1 cellular context compared by ENCODE assay signal in genomic region chr5:1185652-1186350, GRCh38.
TF ChIP-seq lines count a peak whose summit lies in the region.

No MANE protein-coding gene starts in this region.

TF ChIP-seq in K562, 482 proteins besides CTCF, POLR2A, EP300 and RAD21 (continued from another document and continues in another):
- no peak for TF ChIP-seq HINFP (tag; conservative IDR thresholded peaks at IDR 0.05; ENCODE audit: low read depth)
- TF ChIP-seq BACH1 (tag; IDR thresholded peaks at IDR 0.05), result no peak
- no peak for TF ChIP-seq RAD51 (IDR thresholded peaks at IDR 0.05; ENCODE audit: borderline replicate concordance, low read depth)
- TF ChIP-seq ZNF507 (tag; conservative IDR thresholded peaks at IDR 0.05), result no peak
- TF ChIP-seq SAFB2 (IDR thresholded peaks at IDR 0.05; ENCODE audit: borderline replicate concordance, low read depth, low read length, severe bottlenecking), result no peak
- TF ChIP-seq HIVEP1 (CRISPR knock-in tag; IDR thresholded peaks at IDR 0.05), result no peak
- no peak for TF ChIP-seq TAF15 (IDR thresholded peaks at IDR 0.05; ENCODE audit: low read depth, low read length)
- peak; percentile 60; the same call in 1 of the 2 replicates for TF ChIP-seq PYGO2 (tag; IDR thresholded peaks at IDR 0.05)
- TF ChIP-seq ZNF184 (CRISPR knock-in tag; IDR thresholded peaks at IDR 0.05), result no peak
- peak; percentile 95 for TF ChIP-seq DMBX1 (CRISPR knock-in tag; IDR thresholded peaks at IDR 0.05; ENCODE audit: borderline replicate concordance)
- no peak for TF ChIP-seq ZNF785 (CRISPR knock-in tag; IDR thresholded peaks at IDR 0.05)
- TF ChIP-seq TEAD4 (IDR thresholded peaks at IDR 0.05; ENCODE audit: low read length), result peak; percentile 98
- TF ChIP-seq TEAD4 (CRISPR knock-in tag; IDR thresholded peaks at IDR 0.05; ENCODE audit: borderline replicate concordance), result no peak
- TF ChIP-seq, protein P1, sequence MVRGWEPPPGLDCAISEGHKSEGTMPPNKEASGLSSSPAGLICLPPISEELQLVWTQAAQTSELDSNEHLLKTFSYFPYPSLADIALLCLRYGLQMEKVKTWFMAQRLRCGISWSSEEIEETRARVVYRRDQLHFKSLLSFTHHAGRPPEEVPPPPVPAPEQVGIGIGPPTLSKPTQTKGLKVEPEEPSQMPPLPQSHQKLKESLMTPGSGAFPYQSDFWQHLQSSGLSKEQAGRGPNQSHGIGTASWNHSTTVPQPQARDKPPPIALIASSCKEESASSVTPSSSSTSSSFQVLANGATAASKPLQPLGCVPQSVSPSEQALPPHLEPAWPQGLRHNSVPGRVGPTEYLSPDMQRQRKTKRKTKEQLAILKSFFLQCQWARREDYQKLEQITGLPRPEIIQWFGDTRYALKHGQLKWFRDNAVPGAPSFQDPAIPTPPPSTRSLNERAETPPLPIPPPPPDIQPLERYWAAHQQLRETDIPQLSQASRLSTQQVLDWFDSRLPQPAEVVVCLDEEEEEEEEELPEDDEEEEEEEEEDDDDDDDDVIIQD (CRISPR knock-in tag; IDR thresholded peaks at IDR 0.05), result 0 out of 2 replicates have a peak, but pooled peaks have one; percentile 45
- no peak for TF ChIP-seq POLR2B (IDR thresholded peaks at IDR 0.05; ENCODE audit: low read depth, partially characterized antibody)
- no peak for TF ChIP-seq SIX5 (IDR thresholded peaks at IDR 0.05; ENCODE audit: borderline replicate concordance in 1 of 2, insufficient read depth in 1 of 2, low read depth in 1 of 2, low read length in 2 of 2)
- no peak for TF ChIP-seq TFAM (CRISPR knock-in tag; conservative IDR thresholded peaks at IDR 0.05)
- no peak for TF ChIP-seq ZNF75A (CRISPR knock-in tag; IDR thresholded peaks at IDR 0.05)
- TF ChIP-seq IFI16 (CRISPR knock-in tag; IDR thresholded peaks at IDR 0.05), result no peak
- TF ChIP-seq, protein P2, sequence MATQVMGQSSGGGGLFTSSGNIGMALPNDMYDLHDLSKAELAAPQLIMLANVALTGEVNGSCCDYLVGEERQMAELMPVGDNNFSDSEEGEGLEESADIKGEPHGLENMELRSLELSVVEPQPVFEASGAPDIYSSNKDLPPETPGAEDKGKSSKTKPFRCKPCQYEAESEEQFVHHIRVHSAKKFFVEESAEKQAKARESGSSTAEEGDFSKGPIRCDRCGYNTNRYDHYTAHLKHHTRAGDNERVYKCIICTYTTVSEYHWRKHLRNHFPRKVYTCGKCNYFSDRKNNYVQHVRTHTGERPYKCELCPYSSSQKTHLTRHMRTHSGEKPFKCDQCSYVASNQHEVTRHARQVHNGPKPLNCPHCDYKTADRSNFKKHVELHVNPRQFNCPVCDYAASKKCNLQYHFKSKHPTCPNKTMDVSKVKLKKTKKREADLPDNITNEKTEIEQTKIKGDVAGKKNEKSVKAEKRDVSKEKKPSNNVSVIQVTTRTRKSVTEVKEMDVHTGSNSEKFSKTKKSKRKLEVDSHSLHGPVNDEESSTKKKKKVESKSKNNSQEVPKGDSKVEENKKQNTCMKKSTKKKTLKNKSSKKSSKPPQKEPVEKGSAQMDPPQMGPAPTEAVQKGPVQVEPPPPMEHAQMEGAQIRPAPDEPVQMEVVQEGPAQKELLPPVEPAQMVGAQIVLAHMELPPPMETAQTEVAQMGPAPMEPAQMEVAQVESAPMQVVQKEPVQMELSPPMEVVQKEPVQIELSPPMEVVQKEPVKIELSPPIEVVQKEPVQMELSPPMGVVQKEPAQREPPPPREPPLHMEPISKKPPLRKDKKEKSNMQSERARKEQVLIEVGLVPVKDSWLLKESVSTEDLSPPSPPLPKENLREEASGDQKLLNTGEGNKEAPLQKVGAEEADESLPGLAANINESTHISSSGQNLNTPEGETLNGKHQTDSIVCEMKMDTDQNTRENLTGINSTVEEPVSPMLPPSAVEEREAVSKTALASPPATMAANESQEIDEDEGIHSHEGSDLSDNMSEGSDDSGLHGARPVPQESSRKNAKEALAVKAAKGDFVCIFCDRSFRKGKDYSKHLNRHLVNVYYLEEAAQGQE (CRISPR knock-in tag; IDR thresholded peaks at IDR 0.05; ENCODE audit: low read depth), result 0 out of 2 replicates have a peak, but pooled peaks have one; percentile 11
- TF ChIP-seq TGIF2 (CRISPR knock-in tag; IDR thresholded peaks at IDR 0.05), result no peak
- no peak for TF ChIP-seq NFATC3 (IDR thresholded peaks at IDR 0.05)
- peak in 1 of 2 experiments; percentile 63; a peak in 1 of 3 replicates for TF ChIP-seq CBX3 (IDR thresholded peaks at IDR 0.05; ENCODE audit: borderline replicate concordance in 1 of 2, low read length in 2 of 2)
- peak; percentile 75 for TF ChIP-seq BCL6 (CRISPR knock-in tag; IDR thresholded peaks at IDR 0.05)
- no peak for TF ChIP-seq ZNF561 (CRISPR knock-in tag; conservative IDR thresholded peaks at IDR 0.05)
- TF ChIP-seq HOXB6 (CRISPR knock-in tag; IDR thresholded peaks at IDR 0.05; ENCODE audit: borderline replicate concordance), result no peak
- no peak for TF ChIP-seq HNRNPK (IDR thresholded peaks at IDR 0.05; ENCODE audit: low read depth, low read length, poor library complexity, severe bottlenecking)
- TF ChIP-seq SIN3A (IDR thresholded peaks at IDR 0.05; ENCODE audit: borderline replicate concordance in 2 of 2, control insufficient read depth in 1 of 2, low read depth in 2 of 2, low read length in 2 of 2), result peak in 1 of 2 experiments; percentile 47; a peak in 1 of 4 replicates
- no peak for TF ChIP-seq CAMTA2 (CRISPR knock-in tag; conservative IDR thresholded peaks at IDR 0.05)
- no peak for TF ChIP-seq THRAP3 (IDR thresholded peaks at IDR 0.05; ENCODE audit: borderline replicate concordance)
- peak; percentile 92 for TF ChIP-seq PML (IDR thresholded peaks at IDR 0.05; ENCODE audit: low read length)
- TF ChIP-seq NCOA1 (IDR thresholded peaks at IDR 0.05; ENCODE audit: low read depth), result peak; percentile 81; the same call in 1 of the 2 replicates
- TF ChIP-seq CLOCK (CRISPR knock-in tag; IDR thresholded peaks at IDR 0.05; ENCODE audit: borderline replicate concordance), result 0 out of 2 replicates have a peak, but pooled peaks have one; percentile 64
- no peak for TF ChIP-seq FOXO4 (CRISPR knock-in tag; IDR thresholded peaks at IDR 0.05)
- no peak for TF ChIP-seq ZNF384 (IDR thresholded peaks at IDR 0.05; ENCODE audit: low read depth, low read length)
- TF ChIP-seq, protein P3, sequence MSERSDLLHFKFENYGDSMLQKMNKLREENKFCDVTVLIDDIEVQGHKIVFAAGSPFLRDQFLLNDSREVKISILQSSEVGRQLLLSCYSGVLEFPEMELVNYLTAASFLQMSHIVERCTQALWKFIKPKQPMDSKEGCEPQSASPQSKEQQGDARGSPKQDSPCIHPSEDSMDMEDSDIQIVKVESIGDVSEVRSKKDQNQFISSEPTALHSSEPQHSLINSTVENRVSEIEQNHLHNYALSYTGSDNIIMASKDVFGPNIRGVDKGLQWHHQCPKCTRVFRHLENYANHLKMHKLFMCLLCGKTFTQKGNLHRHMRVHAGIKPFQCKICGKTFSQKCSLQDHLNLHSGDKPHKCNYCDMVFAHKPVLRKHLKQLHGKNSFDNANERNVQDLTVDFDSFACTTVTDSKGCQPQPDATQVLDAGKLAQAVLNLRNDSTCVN (CRISPR knock-in tag; IDR thresholded peaks at IDR 0.05), result 0 out of 2 replicates have a peak, but pooled peaks have one; percentile 55
- no peak for TF ChIP-seq ZNF146 (CRISPR knock-in tag; IDR thresholded peaks at IDR 0.05; ENCODE audit: unreplicated experiment)
- TF ChIP-seq ZZZ3 (IDR thresholded peaks at IDR 0.05), result no peak
- no peak for TF ChIP-seq NCOA6 (IDR thresholded peaks at IDR 0.05)
- TF ChIP-seq RBM15 (IDR thresholded peaks at IDR 0.05; ENCODE audit: insufficient read depth, low read length), result no peak
- no peak for TF ChIP-seq PTRF (tag; IDR thresholded peaks at IDR 0.05)
- no peak for TF ChIP-seq CREB5 (CRISPR knock-in tag; IDR thresholded peaks at IDR 0.05)
- TF ChIP-seq ESRRB (CRISPR knock-in tag; IDR thresholded peaks at IDR 0.05; ENCODE audit: borderline replicate concordance), result no peak
- no peak for TF ChIP-seq THRB (CRISPR knock-in tag; conservative IDR thresholded peaks at IDR 0.05)
- TF ChIP-seq ZNF695 (CRISPR knock-in tag; IDR thresholded peaks at IDR 0.05), result 0 out of 2 replicates have a peak, but pooled peaks have one; percentile 69
- TF ChIP-seq, protein P4, sequence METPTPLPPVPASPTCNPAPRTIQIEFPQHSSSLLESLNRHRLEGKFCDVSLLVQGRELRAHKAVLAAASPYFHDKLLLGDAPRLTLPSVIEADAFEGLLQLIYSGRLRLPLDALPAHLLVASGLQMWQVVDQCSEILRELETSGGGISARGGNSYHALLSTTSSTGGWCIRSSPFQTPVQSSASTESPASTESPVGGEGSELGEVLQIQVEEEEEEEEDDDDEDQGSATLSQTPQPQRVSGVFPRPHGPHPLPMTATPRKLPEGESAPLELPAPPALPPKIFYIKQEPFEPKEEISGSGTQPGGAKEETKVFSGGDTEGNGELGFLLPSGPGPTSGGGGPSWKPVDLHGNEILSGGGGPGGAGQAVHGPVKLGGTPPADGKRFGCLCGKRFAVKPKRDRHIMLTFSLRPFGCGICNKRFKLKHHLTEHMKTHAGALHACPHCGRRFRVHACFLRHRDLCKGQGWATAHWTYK (CRISPR knock-in tag; IDR thresholded peaks at IDR 0.05), result peak; percentile 95
- no peak for TF ChIP-seq PRPF4 (IDR thresholded peaks at IDR 0.05; ENCODE audit: insufficient read depth, low read depth, low read length, poor library complexity, severe bottlenecking)
- peak; percentile 93 for TF ChIP-seq ERF (CRISPR knock-in tag; IDR thresholded peaks at IDR 0.05)
- TF ChIP-seq MCM7 (IDR thresholded peaks at IDR 0.05), result no peak
- TF ChIP-seq BHLHE40 (IDR thresholded peaks at IDR 0.05; ENCODE audit: low read length), result peak; percentile 88
- peak; percentile 62; the same call in 1 of the 2 replicates for TF ChIP-seq ZNF133 (CRISPR knock-in tag; IDR thresholded peaks at IDR 0.05)
- no peak for TF ChIP-seq HSF4 (CRISPR knock-in tag; IDR thresholded peaks at IDR 0.05; ENCODE audit: borderline replicate concordance)
